Comparison of ENCODE assay signal across 8 cellular contexts in the genomic region with DNA sequence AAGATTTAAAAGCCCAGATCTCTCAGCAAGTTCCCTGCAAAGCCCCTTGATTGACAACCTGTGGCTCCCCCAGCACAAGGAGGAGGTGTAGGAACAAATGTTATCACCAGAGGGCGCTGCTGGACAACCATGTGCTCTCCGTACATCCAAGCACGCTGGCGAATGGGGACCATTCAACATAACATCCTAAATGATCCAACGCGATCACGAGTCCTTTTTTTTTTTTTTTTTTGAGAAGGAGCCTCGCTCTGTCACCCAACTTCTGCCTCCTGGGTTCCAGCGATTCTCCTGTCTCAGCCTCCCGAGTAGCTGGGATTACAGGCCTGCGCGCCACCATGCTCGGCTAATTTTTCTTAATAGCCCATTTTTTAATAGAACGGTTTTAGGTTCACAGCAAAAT. TPM values are rescaled to one million over a fixed set of nuclear protein-coding genes. Genes with fewer than 3 reads are reported as not detected.
DNase-seq lines count a peak whose midpoint lies in the region; ATAC-seq and TF ChIP-seq lines count a peak whose summit lies in the region.

No MANE protein-coding gene starts in this region.

- H3K4me1 ChIP-seq in cardiac muscle cell (ENCODE audit: low read depth) (no peaks in the 10 kb centered on the region), prostate gland (replicated peaks) (no peaks in the 10 kb centered on the region), uterus (no peaks in the 10 kb centered on the region)

- H3K36me3 ChIP-seq in cardiac muscle cell = no peaks in the 10 kb centered on the region
- H3K36me3 ChIP-seq in prostate gland = no peaks in the 10 kb centered on the region
- no peaks in the 10 kb centered on the region for H3K36me3 ChIP-seq in uterus

- intact Hi-C loops in prostate gland (cut with DNase I) = loop anchor here (2.0 to 5.0 kb wide), 2 partner anchors 59 to 281 kb away; no protein-coding TSS in a partner anchor
- intact Hi-C loops in uterus (cut with DNase I; ENCODE audit: low total_unique reads) = loop anchor here (10.0 kb wide), 2 partner anchors 73 to 283 kb away; no protein-coding TSS in a partner anchor

- TF ChIP-seq CTCF in cardiac muscle cell (IDR thresholded peaks at IDR 0.05; ENCODE audit: low read depth, low read length) (peak; percentile 80), prostate gland (IDR thresholded peaks at IDR 0.05) (peak; percentile 50 to 84 (median 75)), uterus (IDR thresholded peaks at IDR 0.05) (peak; percentile 79 to 89 (median 88))

- no peak for TF ChIP-seq POLR2A in prostate gland (IDR thresholded peaks at IDR 0.05)
- TF ChIP-seq POLR2A in uterus (IDR thresholded peaks at IDR 0.05) = no peak

- WGBS in prostate gland = 35% methylated on average over 14 of the region's 14 CpGs

- H3K9me3 ChIP-seq in cardiac muscle cell (ENCODE audit: low read depth) (no peaks in the 10 kb centered on the region), prostate gland (no peaks in the 10 kb centered on the region), uterus (no peaks in the 10 kb centered on the region)

- peaks cover 8% of the 10 kb centered on the region for H3K27me3 ChIP-seq in cardiac muscle cell
- no peaks in the 10 kb centered on the region for H3K27me3 ChIP-seq in prostate gland (replicated peaks; ENCODE audit: insufficient read depth)
- no peaks in the 10 kb centered on the region for H3K27me3 ChIP-seq in uterus

- no peak overlapping the region for H3K4me3 ChIP-seq in cardiac muscle cell
- H3K4me3 ChIP-seq in prostate gland = no peak overlapping the region
- no peak overlapping the region for H3K4me3 ChIP-seq in uterus

- no peak overlapping the region for H3K27ac ChIP-seq in cardiac muscle cell
- H3K27ac ChIP-seq in prostate gland = no peak overlapping the region
- no peak overlapping the region for H3K27ac ChIP-seq in uterus

- DNase-seq in GM03348 (ENCODE audit: low spot score) (peak; percentile 87), NCI-H1436 (lab: John Stamatoyannopoulos, UW) (peak; percentile 71), SW480 (ENCODE audit: low spot score) (peak; percentile 72), cardiac muscle cell (ENCODE audit: low read depth in 1 of 2, low spot score in 1 of 2) (peak; percentile 87 to 88), prostate gland (ENCODE audit: low spot score) (peak; percentile 76), uterus (peak; percentile 71 to 87)
- DNase-seq in activated naive CD8-positive, alpha-beta T cell treated with anti-CD3 and anti-CD28 coated beads, Interleukin-2, amount 50 U/mL, for 16 hours (ENCODE audit: low read depth, low spot score) = peak; percentile 51

- no peak for ATAC-seq in HG03460 (IDR thresholded peaks at IDR 0.05; ENCODE audit: unreplicated experiment)

RNA-seq across cellular contexts. Expression of gene NWD1, which starts 52.0 kb away (rescaled TPM):
- total RNA-seq in cardiac muscle cell = 0.03 and 0.04 TPM in 2 replicates
- not detected in 2 replicates for polyA plus RNA-seq in cardiac muscle cell
- 10 to 100 TPM; 15.8 to 41.3 TPM for total RNA-seq in prostate gland
- total RNA-seq in uterus = 1 to 10 TPM in 1 of 4 donors, under 1 TPM in 2, not detected in 1; under 0.01 to 2.6 (median 0.21) TPM

RNA-seq across cellular contexts. Expression of gene SIN3B, which starts 57.6 kb away (rescaled TPM):
- 48.3 and 75.3 TPM in 2 replicates for total RNA-seq in cardiac muscle cell
- 37.1 and 52.0 TPM in 2 replicates for polyA plus RNA-seq in cardiac muscle cell
- total RNA-seq in prostate gland = 100 to 1,000 TPM in 1 of 2 donors, 10 to 100 TPM in 1; 37.8 to 159 TPM
- total RNA-seq in uterus = 100 to 1,000 TPM in 2 of 4 donors, 10 to 100 TPM in 2; 21.2 to 149 (median 92.3) TPM

Comparison
In these comparisons a context has a peak if more than half of its experiments do, and no peak if none do; other contexts are left out.
1. RNA of gene NWD1, which starts 52.0 kb away (total RNA-seq): 15.8 to 41.3 TPM in prostate gland; under 0.01 to 2.6 TPM in uterus and 0.03 to 0.04 TPM in cardiac muscle cell; every median in the first group is over 4 times any median in the second.
2. Peak in every context shown above with its lines, with median percentiles within 50 percentile points of each other: DNase-seq and CTCF ChIP-seq.